Comparison of ENCODE assay signal across 10 cellular contexts in the genomic region with DNA sequence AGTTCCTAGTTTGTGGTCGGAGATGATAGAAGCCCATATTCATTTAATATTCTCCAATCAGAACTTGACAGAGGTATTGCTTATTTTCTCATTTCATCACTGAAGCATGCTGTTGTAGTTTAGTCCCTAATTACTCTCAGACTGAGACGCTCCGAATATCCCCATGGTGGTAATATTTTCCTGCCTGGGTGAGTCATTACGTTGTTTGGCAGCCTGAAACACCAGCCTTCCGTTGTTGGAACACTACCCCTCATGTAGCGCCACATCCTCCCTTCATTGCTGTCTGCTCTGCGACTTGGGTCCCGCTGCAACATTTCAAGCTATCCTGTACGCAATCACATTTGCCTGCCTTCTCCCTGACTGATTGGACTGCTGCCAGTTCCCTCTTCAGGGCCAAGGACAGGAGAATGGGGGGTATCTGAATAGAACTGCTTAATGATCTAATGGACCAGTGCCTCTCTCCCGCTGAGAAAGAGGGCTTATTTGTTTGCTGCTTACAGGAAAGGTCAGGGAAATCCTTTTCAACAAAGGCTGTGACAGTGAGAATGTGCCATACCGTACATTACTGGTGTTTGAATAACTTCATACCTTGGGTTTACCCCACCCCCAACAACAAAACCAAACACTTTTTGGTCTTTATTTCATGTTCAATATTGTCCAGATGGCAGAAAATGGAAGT.
DNase-seq lines count a peak whose midpoint lies in the region; ATAC-seq and TF ChIP-seq lines count a peak whose summit lies in the region.
"Had no signal": no experiment of that assay in that cellular context is flagged by ENCODE, and none has a peak within 500 bp of the region (broad histone marks: within the 10 kb centered on the region; RNA-seq: fewer than 3 reads in every experiment).

No MANE protein-coding gene starts in this region.

- no peak overlapping the region for H3K4me2 ChIP-seq in hepatocyte

- H3K27me3 ChIP-seq in body of pancreas (no peaks in the 10 kb centered on the region), hepatocyte (no peaks in the 10 kb centered on the region)
- H3K27me3 ChIP-seq: cardiac muscle cell had no signal

- H3K9me2 ChIP-seq in hepatocyte (replicated peaks; ENCODE audit: insufficient read depth), result no peaks in the 10 kb centered on the region

- H3K9me3 ChIP-seq in body of pancreas (no peaks in the 10 kb centered on the region), hepatocyte (ENCODE audit: low read depth) (no peaks in the 10 kb centered on the region)

- H3K27ac ChIP-seq in body of pancreas (peak overlapping the region in 1 of 4 donors; percentile 21), hepatocyte (no peak overlapping the region)
- H3K27ac ChIP-seq: cardiac muscle cell had no signal

- no peaks in the 10 kb centered on the region for H3K27me3 Mint-ChIP-seq in activated naive CD8-positive, alpha-beta T cell treated with anti-CD3 and anti-CD28 coated beads, Interleukin-2, amount 50 U/mL, for 24 hours
- H3K27me3 Mint-ChIP-seq: naive thymus-derived CD4-positive, alpha-beta T cell had no signal

- H3K36me3 ChIP-seq in body of pancreas (replicated peaks in 1 of 2; ENCODE audit: insufficient read depth in 1 of 2, low read depth in 2 of 2) (no peaks in the 10 kb centered on the region), hepatocyte (replicated peaks; ENCODE audit: insufficient read depth, low read depth) (no peaks in the 10 kb centered on the region)
- H3K36me3 ChIP-seq: cardiac muscle cell had no signal

- no peaks in the 10 kb centered on the region for H3K4me1 ChIP-seq in body of pancreas
- no peaks in the 10 kb centered on the region for H3K4me1 ChIP-seq in hepatocyte (ENCODE audit: insufficient read depth)

- no peak for TF ChIP-seq POLR2A in body of pancreas (IDR thresholded peaks at IDR 0.05)
- no peak for TF ChIP-seq POLR2A in lower leg skin (IDR thresholded peaks at IDR 0.05)

- no peaks in the 10 kb centered on the region for H3K79me2 ChIP-seq in hepatocyte

- H3K4me3 ChIP-seq in body of pancreas (no peak overlapping the region), lower leg skin (ENCODE audit: low read depth, poor library complexity, severe bottlenecking) (no peak overlapping the region), hepatocyte (no peak overlapping the region)
- H3K4me3 ChIP-seq: cardiac muscle cell had no signal

- no peaks in the 10 kb centered on the region for H4K20me1 ChIP-seq in hepatocyte (ENCODE audit: insufficient read depth, poor library complexity, severe bottlenecking)

- H3K4me3 Mint-ChIP-seq in activated naive CD8-positive, alpha-beta T cell treated with anti-CD3 and anti-CD28 coated beads, Interleukin-2, amount 50 U/mL, for 24 hours, result no peak overlapping the region
- H3K4me3 Mint-ChIP-seq: naive thymus-derived CD4-positive, alpha-beta T cell had no signal

- no peaks in the 10 kb centered on the region for H3K4me1 Mint-ChIP-seq in activated naive CD8-positive, alpha-beta T cell treated with anti-CD3 and anti-CD28 coated beads, Interleukin-2, amount 50 U/mL, for 24 hours

- DNase-seq in AG09319 (ENCODE audit: extremely low read depth, low read depth), result peak; percentile 67
- peak; percentile 65 for DNase-seq in NCI-H146 (lab: John Stamatoyannopoulos, UW)
- peak in 3 of 4 donors; percentile 18 to 28 (median 22) for DNase-seq in body of pancreas
- DNase-seq in lower leg skin (ENCODE audit: low spot score in 2 of 2), result peak; percentile 26 to 84
- no peak for DNase-seq in activated naive CD8-positive, alpha-beta T cell treated with anti-CD3 and anti-CD28 coated beads, Interleukin-2, amount 50 U/mL, for 24 hours
- no peak for DNase-seq in NCI-H187 (lab: John Stamatoyannopoulos, UW)
- DNase-seq in hepatocyte (ENCODE audit: low spot score), result no peak
- DNase-seq: naive thymus-derived CD4-positive, alpha-beta T cell had no signal

- WGBS in body of pancreas, 2 donors, result 62 to 68% methylated on average over 11 of the region's 11 CpGs
- WGBS in lower leg skin, 2 donors, result 44 to 50% methylated on average over 11 of the region's 11 CpGs
- WGBS in hepatocyte (ENCODE audit: low lambda C conversion rate, missing lambda C conversion rate), result 84% methylated on average over 11 of the region's 11 CpGs

- ATAC-seq in body of pancreas (peak; percentile 74), HG03439 (IDR thresholded peaks at IDR 0.05; ENCODE audit: unreplicated experiment) (no peak)
- no peak for ATAC-seq in activated naive CD8-positive, alpha-beta T cell treated with anti-CD3 and anti-CD28 coated beads, Interleukin-2, amount 50 U/mL, for 24 hours
- ATAC-seq: naive thymus-derived CD4-positive, alpha-beta T cell had no signal

- intact Hi-C loops in body of pancreas (cut with DNase I) (no loop called here), lower leg skin (cut with DNase I; ENCODE audit: low total_unique reads) (no loop called here)

- no peak overlapping the region for H3K27ac Mint-ChIP-seq in activated naive CD8-positive, alpha-beta T cell treated with anti-CD3 and anti-CD28 coated beads, Interleukin-2, amount 50 U/mL, for 24 hours
- H3K27ac Mint-ChIP-seq: naive thymus-derived CD4-positive, alpha-beta T cell had no signal

- H3K9me3 Mint-ChIP-seq in activated naive CD8-positive, alpha-beta T cell treated with anti-CD3 and anti-CD28 coated beads, Interleukin-2, amount 50 U/mL, for 24 hours, result no peaks in the 10 kb centered on the region

- no peaks in the 10 kb centered on the region for H3K36me3 Mint-ChIP-seq in activated naive CD8-positive, alpha-beta T cell treated with anti-CD3 and anti-CD28 coated beads, Interleukin-2, amount 50 U/mL, for 24 hours (ENCODE audit: low read depth)
- H3K36me3 Mint-ChIP-seq: naive thymus-derived CD4-positive, alpha-beta T cell had no signal

- H2AFZ ChIP-seq in hepatocyte, result no peak overlapping the region

- TF ChIP-seq CTCF in AG09319 (IDR thresholded peaks at IDR 0.05; ENCODE audit: low read depth, low read length), result no peak
- no peak for TF ChIP-seq CTCF in body of pancreas (IDR thresholded peaks at IDR 0.05)
- no peak for TF ChIP-seq CTCF in lower leg skin (IDR thresholded peaks at IDR 0.05)
- no peak for TF ChIP-seq CTCF in hepatocyte (IDR thresholded peaks at IDR 0.05; ENCODE audit: poor library complexity)

Comparison
In these comparisons a context has a peak if more than half of its experiments do, and no peak if none do; other contexts are left out.
1. DNase-seq: peak in AG09319 (single experiment), NCI-H146 (single experiment), body of pancreas (3 of 4) and lower leg skin (2 of 2); none in activated naive CD8-positive, alpha-beta T cell treated with anti-CD3 and anti-CD28 coated beads, Interleukin-2, amount 50 U/mL, for 24 hours (single experiment), NCI-H187 (0 of 2) and hepatocyte (single experiment).